In the genomic region with DNA sequence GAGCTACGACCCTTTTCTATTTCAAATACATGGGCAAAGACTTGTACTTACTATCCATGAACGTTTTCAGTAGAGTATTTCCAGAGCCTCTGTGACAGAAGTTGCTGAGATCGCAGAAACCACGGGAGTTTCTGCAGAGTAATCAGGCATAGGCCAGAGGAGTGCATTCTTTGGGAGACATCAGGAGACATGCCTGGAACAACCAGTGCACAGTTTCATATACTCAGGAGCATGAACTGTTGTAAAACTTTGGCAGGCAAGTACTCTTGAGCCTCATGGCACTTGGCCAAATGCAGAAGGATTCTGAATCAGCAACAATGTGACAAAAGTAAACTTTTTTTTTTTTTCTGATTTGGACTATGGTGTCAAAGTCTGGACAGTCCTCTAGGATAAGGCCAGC, we compare ENCODE assay signal across 12 cellular contexts.
DNase-seq lines count a peak whose midpoint lies in the region; ATAC-seq, FAIRE-seq and TF ChIP-seq lines count a peak whose summit lies in the region.
"Had no signal": no experiment of that assay in that cellular context is flagged by ENCODE, and none has a peak within 500 bp of the region (broad histone marks: within the 10 kb centered on the region; RNA-seq: fewer than 3 reads in every experiment).

No MANE protein-coding gene starts in this region.

- H3K4me1 ChIP-seq in breast epithelium = no peaks in the 10 kb centered on the region

- FAIRE-seq in urothelium cell line (lab: Jason Lieb, UNC) = no peak

- no TSS peak for BruUV-seq in MCF 10A (replicated peaks; lab: Mats Ljungman, UMichigan)

- CTCF ChIA-PET in MCF 10A (lab: Yijun Ruan, JAX) = interaction anchor here (0.6 to 0.7 kb wide), 3 partner anchors 59 to 141 kb away, joined by 3 read pairs; no protein-coding TSS in a partner anchor

- intact Hi-C loops in MCF 10A (cut with micrococcal nuclease) (no loop called here), breast epithelium (cut with DNase I; ENCODE audit: low total_unique reads) (no loop called here)

- DNase-seq in MCF 10A (ENCODE audit: unreplicated experiment) (peak; percentile 57), breast epithelium (ENCODE audit: low spot score in 2 of 2) (no peak), WERI-Rb-1 (peak; percentile 37), kidney glomerular epithelial cell (lab: John Stamatoyannopoulos, UW) (peak; percentile 9), urothelium cell line (ENCODE audit: low spot score) (peak; percentile 11), NOMO-1 treated with DMSO at 0.1 percent for 48 hours (lab: John Stamatoyannopoulos, UW; ENCODE audit: unreplicated experiment) (no peak)
- DNase-seq: activated CD4-positive, alpha-beta T cell treated with anti-CD3 and anti-CD28 coated beads, Interleukin-2, amount 50 U/mL, for 4 hours; activated naive CD8-positive, alpha-beta T cell treated with anti-CD3 and anti-CD28 coated beads, Interleukin-2, amount 50 U/mL, for 24 hours; left cardiac atrium had no signal

- ATAC-seq in HG03442 (IDR thresholded peaks at IDR 0.05; ENCODE audit: unreplicated experiment) = no peak
- ATAC-seq in HG02798 (IDR thresholded peaks at IDR 0.05; ENCODE audit: poor library complexity, unreplicated experiment) = no peak
- ATAC-seq: activated naive CD8-positive, alpha-beta T cell treated with anti-CD3 and anti-CD28 coated beads, Interleukin-2, amount 50 U/mL, for 24 hours had no signal

- H3K36me3 Mint-ChIP-seq in MCF 10A (ENCODE audit: insufficient read depth, unreplicated experiment) = no peaks in the 10 kb centered on the region

- H3K36me3 ChIP-seq in breast epithelium (no peaks in the 10 kb centered on the region), WERI-Rb-1 (no peaks in the 10 kb centered on the region)

- H3K4me3 ChIP-seq in breast epithelium (no peak overlapping the region), WERI-Rb-1 (ENCODE audit: low read depth, low read length) (no peak overlapping the region)

- H3K9me3 ChIP-seq in breast epithelium = no peaks in the 10 kb centered on the region
- peaks cover 4% of the 10 kb centered on the region for H3K9me3 ChIP-seq in WERI-Rb-1 (ENCODE audit: severe bottlenecking)

- H3K27me3 Mint-ChIP-seq in MCF 10A (ENCODE audit: insufficient read depth, unreplicated experiment) = no peaks in the 10 kb centered on the region
- H3K27me3 Mint-ChIP-seq: activated naive CD8-positive, alpha-beta T cell treated with anti-CD3 and anti-CD28 coated beads, Interleukin-2, amount 50 U/mL, for 24 hours had no signal

- POLR2A ChIA-PET in MCF 10A (lab: Yijun Ruan, JAX) = no interaction called here

- H3K9me3 Mint-ChIP-seq in MCF 10A (ENCODE audit: unreplicated experiment) = no peaks in the 10 kb centered on the region
- H3K9me3 Mint-ChIP-seq: activated naive CD8-positive, alpha-beta T cell treated with anti-CD3 and anti-CD28 coated beads, Interleukin-2, amount 50 U/mL, for 24 hours had no signal

- H3K4me1 Mint-ChIP-seq in MCF 10A (ENCODE audit: insufficient read depth, unreplicated experiment) = no peaks in the 10 kb centered on the region
- H3K4me1 Mint-ChIP-seq: activated naive CD8-positive, alpha-beta T cell treated with anti-CD3 and anti-CD28 coated beads, Interleukin-2, amount 50 U/mL, for 24 hours had no signal

- H3K4me3 Mint-ChIP-seq in MCF 10A (ENCODE audit: unreplicated experiment) = no peak overlapping the region
- H3K4me3 Mint-ChIP-seq: activated naive CD8-positive, alpha-beta T cell treated with anti-CD3 and anti-CD28 coated beads, Interleukin-2, amount 50 U/mL, for 24 hours had no signal

- no peak overlapping the region for H3K27ac ChIP-seq in breast epithelium
- H3K27ac ChIP-seq in WERI-Rb-1 = peak overlapping the region; percentile 77
- H3K27ac ChIP-seq: epithelial cell of prostate had no signal

- H3K27ac Mint-ChIP-seq in MCF 10A (ENCODE audit: low read depth, unreplicated experiment) = no peak overlapping the region
- H3K27ac Mint-ChIP-seq: activated naive CD8-positive, alpha-beta T cell treated with anti-CD3 and anti-CD28 coated beads, Interleukin-2, amount 50 U/mL, for 24 hours had no signal

- TF ChIP-seq POLR2A in breast epithelium (IDR thresholded peaks at IDR 0.05) = no peak

- no peak for TF ChIP-seq CTCF in MCF 10A (IDR thresholded peaks at IDR 0.05; ENCODE audit: unreplicated experiment)
- TF ChIP-seq CTCF in breast epithelium (IDR thresholded peaks at IDR 0.05) = no peak
- TF ChIP-seq CTCF in WERI-Rb-1 (IDR thresholded peaks at IDR 0.05; ENCODE audit: low read depth, low read length) = no peak

- H3K27me3 ChIP-seq in breast epithelium (no peaks in the 10 kb centered on the region), WERI-Rb-1 (ENCODE audit: insufficient read depth, low read depth, severe bottlenecking) (no peaks in the 10 kb centered on the region)

Comparison
In these comparisons a context has a peak if more than half of its experiments do, and no peak if none do; other contexts are left out.
1. DNase-seq: peak in MCF 10A (single experiment), WERI-Rb-1 (single experiment), kidney glomerular epithelial cell (single experiment) and urothelium cell line (single experiment); none in breast epithelium (0 of 2) and NOMO-1 treated with DMSO at 0.1 percent for 48 hours (single experiment).